In the genomic region with DNA sequence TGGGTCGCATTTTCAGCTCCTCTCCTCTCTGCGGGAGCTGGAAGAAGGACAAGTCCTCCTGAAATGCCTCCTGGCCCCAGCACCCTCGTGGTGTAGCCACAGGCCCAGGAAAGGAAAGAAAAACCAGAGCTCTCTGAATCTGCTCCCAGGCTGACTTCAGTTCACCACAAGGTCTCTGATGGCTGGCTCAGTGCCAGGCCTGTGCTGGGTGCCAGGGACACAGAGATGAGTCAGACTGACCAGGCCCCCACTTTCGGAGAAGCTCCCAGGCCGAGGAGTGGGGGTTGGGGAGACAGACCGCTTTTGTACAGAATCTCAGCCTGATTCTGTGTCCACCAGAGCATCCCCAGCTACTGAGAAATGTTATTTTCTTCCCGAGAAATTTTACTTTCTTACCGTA, we compare ENCODE assay signal across 9 cellular contexts. TPM values are rescaled to one million over a fixed set of nuclear protein-coding genes. Genes with fewer than 3 reads are reported as not detected.
DNase-seq lines count a peak whose midpoint lies in the region; ATAC-seq and TF ChIP-seq lines count a peak whose summit lies in the region.
"Had no signal": no experiment of that assay in that cellular context is flagged by ENCODE, and none has a peak within 500 bp of the region (broad histone marks: within the 10 kb centered on the region; RNA-seq: fewer than 3 reads in every experiment).

No MANE protein-coding gene starts in this region.

- DNase-seq in AG08396 (ENCODE audit: low spot score) (peak; percentile 94), PC-3 (peak; percentile 92), psoas muscle (peak; percentile 95), uterus (peak; percentile 99)
- DNase-seq in activated effector memory CD4-positive, alpha-beta T cell treated with anti-CD3 and anti-CD28 coated beads, Interleukin-2, amount 50 U/mL, for 16 hours = peak; percentile 89

- no peaks in the 10 kb centered on the region for H3F3A ChIP-seq in PC-3 (ENCODE audit: low read length, unreplicated experiment)

- peak overlapping the region; percentile 12 for H3K9ac ChIP-seq in PC-3 (ENCODE audit: low read length)

- H3K36me3 ChIP-seq in PC-3 (ENCODE audit: low read depth, low read length) = no peaks in the 10 kb centered on the region
- H3K36me3 ChIP-seq in gastroesophageal sphincter = peaks cover 0 to 35% of the 10 kb centered on the region in 2 donors
- H3K36me3 ChIP-seq in psoas muscle (ENCODE audit: insufficient read depth in 1 of 2, low read depth in 1 of 2) = no peaks in the 10 kb centered on the region
- no peaks in the 10 kb centered on the region for H3K36me3 ChIP-seq in uterus

- H3K4me3 ChIP-seq in PC-3 (ENCODE audit: low read length) (no peak overlapping the region), gastroesophageal sphincter (no peak overlapping the region), psoas muscle (no peak overlapping the region), uterus (no peak overlapping the region)

- H2AFZ ChIP-seq in PC-3 (ENCODE audit: low read length) = 0 out of 2 replicates have a peak overlapping the region, but pooled peaks have one; percentile 34

- BruUV-seq in PC-3 (replicated peaks; lab: Mats Ljungman, UMichigan) = no TSS peak

- no peaks in the 10 kb centered on the region for H3K9me2 ChIP-seq in PC-3 (replicated peaks; ENCODE audit: low read length)

- no peaks in the 10 kb centered on the region for H3K79me2 ChIP-seq in PC-3 (ENCODE audit: low read length)

- no peak for TF ChIP-seq CTCF in PC-3 (conservative IDR thresholded peaks at IDR 0.05; ENCODE audit: low read depth, low read length)
- peak in 2 of 4 experiments; percentile 23 to 26 for TF ChIP-seq CTCF in gastroesophageal sphincter (IDR thresholded peaks at IDR 0.05)
- no peak for TF ChIP-seq CTCF in psoas muscle (IDR thresholded peaks at IDR 0.05)
- no peak for TF ChIP-seq CTCF in uterus (IDR thresholded peaks at IDR 0.05)

- intact Hi-C loops in PC-3 (cut with micrococcal nuclease) = no loop called here
- intact Hi-C loops in psoas muscle (cut with DNase I) = no loop called here
- intact Hi-C loops in uterus (cut with DNase I; ENCODE audit: low total_unique reads) = no loop called here

- no peaks in the 10 kb centered on the region for H3K27me3 ChIP-seq in PC-3 (ENCODE audit: low read length)
- H3K27me3 ChIP-seq in gastroesophageal sphincter = no peaks in the 10 kb centered on the region
- H3K27me3 ChIP-seq in psoas muscle (ENCODE audit: insufficient read depth in 3 of 3, low read length in 2 of 3) = no peaks in the 10 kb centered on the region
- H3K27me3 ChIP-seq in uterus = no peaks in the 10 kb centered on the region

- no peaks in the 10 kb centered on the region for H4K20me1 ChIP-seq in PC-3 (ENCODE audit: low read length)

- H3K27ac ChIP-seq in PC-3 (ENCODE audit: low read length) = peak overlapping the region; percentile 44
- H3K27ac ChIP-seq in gastroesophageal sphincter = peak overlapping the region; percentile 26 to 89 (median 86)
- H3K27ac ChIP-seq in psoas muscle = no peak overlapping the region
- H3K27ac ChIP-seq in uterus = peak overlapping the region; percentile 84 to 89

- H3K4me1 ChIP-seq in PC-3 (ENCODE audit: insufficient read depth, low read length) (peaks cover 18% of the 10 kb centered on the region), gastroesophageal sphincter (peaks cover 5 to 94% (median 47%) of the 10 kb centered on the region in 3 donors), psoas muscle (peaks cover 7% of the 10 kb centered on the region), uterus (peaks cover 12 to 14% of the 10 kb centered on the region in 2 donors)

- H3K9me3 ChIP-seq in PC-3 (ENCODE audit: low read length) = no peaks in the 10 kb centered on the region
- H3K9me3 ChIP-seq in gastroesophageal sphincter = peaks cover 0 to 5% (median 0%) of the 10 kb centered on the region in 3 donors
- H3K9me3 ChIP-seq in psoas muscle = no peaks in the 10 kb centered on the region
- no peaks in the 10 kb centered on the region for H3K9me3 ChIP-seq in uterus

- CTCF ChIA-PET in PC-3 (lab: Charles Lee) = interaction anchor here (0.6 to 0.7 kb wide), 3 partner anchors 17 to 158 kb away, joined by 3 to 4 read pairs (median 3); no protein-coding TSS in a partner anchor

- TF ChIP-seq POLR2A in gastroesophageal sphincter (IDR thresholded peaks at IDR 0.05) = no peak
- TF ChIP-seq POLR2A in uterus (IDR thresholded peaks at IDR 0.05) = peak in 1 of 2 donors; percentile 16

- 10 to 40% methylated on average over 2 to 5 of the region's 8 CpGs for WGBS in gastroesophageal sphincter (ENCODE audit: low coverage in 1 of 2), 2 donors
- 15 to 27% (median 24%) methylated on average over 8 of the region's 8 CpGs for WGBS in psoas muscle, 3 donors

- H3K4me2 ChIP-seq in PC-3 (ENCODE audit: low read length) = peak overlapping the region; percentile 54

- TF ChIP-seq EP300 in gastroesophageal sphincter (IDR thresholded peaks at IDR 0.05) = no peak

- POLR2A ChIA-PET in PC-3 (lab: Charles Lee; ENCODE audit: unreplicated experiment) = interaction anchor here (0.6 kb wide), 1 partner anchor 414 kb away, joined by 8 read pairs; no protein-coding TSS in a partner anchor

- ATAC-seq in GM21723 (IDR thresholded peaks at IDR 0.05; ENCODE audit: unreplicated experiment) (peak; percentile 38), PC-3 (peak; percentile 81), gastroesophageal sphincter (peak; percentile 91), psoas muscle (peak; percentile 74 to 86 (median 80)), HG03139 (IDR thresholded peaks at IDR 0.05; ENCODE audit: unreplicated experiment) (no peak)

RNA-seq across cellular contexts. Expression of gene GLIPR2, which starts 12.1 kb away (rescaled TPM):
- total RNA-seq in PC-3 (2014; rRNA removed) = 6.7 and 10.1 TPM in 2 replicates
- 10 to 100 TPM; 52.8 to 76.8 (median 59.8) TPM for total RNA-seq in gastroesophageal sphincter
- 1 to 10 TPM; 3.6 to 6.5 (median 4.9) TPM for total RNA-seq in psoas muscle
- polyA plus RNA-seq in psoas muscle = 1 to 10 TPM; 2.5 to 3.4 (median 3.2) TPM
- 100 to 1,000 TPM in 1 of 4 donors, 10 to 100 TPM in 3; 25.6 to 109 (median 60.8) TPM for total RNA-seq in uterus

RNA-seq across cellular contexts. Expression of gene CCIN, which starts 20.5 kb away (rescaled TPM):
- total RNA-seq in PC-3 (2014; rRNA removed) = 0.22 and 0.46 TPM in 2 replicates
- total RNA-seq in gastroesophageal sphincter = 1 to 10 TPM in 2 of 4 donors, under 1 TPM in 1, not detected in 1; 0.31 to 1.7 (median 1.5) TPM
- total RNA-seq in psoas muscle = not detected
- polyA plus RNA-seq in psoas muscle = under 1 TPM in 2 of 3 donors, not detected in 1; 0.03 to 0.04 TPM
- 1 to 10 TPM in 2 of 4 donors, under 1 TPM in 2; 0.26 to 1.6 (median 0.99) TPM for total RNA-seq in uterus
- polyA plus RNA-seq: neural cell had no signal

RNA-seq across cellular contexts. Expression of gene CLTA, which starts 42.1 kb away (rescaled TPM):
- total RNA-seq in PC-3 (2014; rRNA removed) = 259 and 266 TPM in 2 replicates
- 100 to 1,000 TPM; 136 to 195 (median 158) TPM for total RNA-seq in gastroesophageal sphincter
- total RNA-seq in psoas muscle = 10 to 100 TPM; 52.1 to 58.3 (median 54.6) TPM
- polyA plus RNA-seq in psoas muscle = 100 to 1,000 TPM in 1 of 3 donors, 10 to 100 TPM in 2; 59.2 to 125 (median 75.9) TPM
- 100 to 1,000 TPM; 111 to 191 (median 141) TPM for total RNA-seq in uterus
